1 cellular context compared by ENCODE assay signal in genomic region chr10:29083096-29083495, GRCh38.
TF ChIP-seq lines count a peak whose summit lies in the region.

No MANE protein-coding gene starts in this region.

TF ChIP-seq in SK-N-SH treated with all-trans-retinoic acid at 6 μM for 48 hours, 23 proteins besides CTCF, POLR2A, EP300 and RAD21 (continued from another document):
- TF ChIP-seq, protein P1, sequence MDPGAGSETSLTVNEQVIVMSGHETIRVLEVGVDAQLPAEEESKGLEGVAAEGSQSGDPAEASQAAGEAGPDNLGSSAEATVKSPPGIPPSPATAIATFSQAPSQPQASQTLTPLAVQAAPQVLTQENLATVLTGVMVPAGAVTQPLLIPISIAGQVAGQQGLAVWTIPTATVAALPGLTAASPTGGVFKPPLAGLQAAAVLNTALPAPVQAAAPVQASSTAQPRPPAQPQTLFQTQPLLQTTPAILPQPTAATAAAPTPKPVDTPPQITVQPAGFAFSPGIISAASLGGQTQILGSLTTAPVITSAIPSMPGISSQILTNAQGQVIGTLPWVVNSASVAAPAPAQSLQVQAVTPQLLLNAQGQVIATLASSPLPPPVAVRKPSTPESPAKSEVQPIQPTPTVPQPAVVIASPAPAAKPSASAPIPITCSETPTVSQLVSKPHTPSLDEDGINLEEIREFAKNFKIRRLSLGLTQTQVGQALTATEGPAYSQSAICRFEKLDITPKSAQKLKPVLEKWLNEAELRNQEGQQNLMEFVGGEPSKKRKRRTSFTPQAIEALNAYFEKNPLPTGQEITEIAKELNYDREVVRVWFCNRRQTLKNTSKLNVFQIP (CRISPR knock-in tag; IDR thresholded peaks at IDR 0.05; ENCODE audit: borderline replicate concordance, low read depth) = no peak
- TF ChIP-seq ZNF70 (CRISPR knock-in tag; IDR thresholded peaks at IDR 0.05) (no peak), CSDC2 (CRISPR knock-in tag; IDR thresholded peaks at IDR 0.05) (no peak), SNAI2 (CRISPR knock-in tag; IDR thresholded peaks at IDR 0.05) (no peak), ARNTL (CRISPR knock-in tag; IDR thresholded peaks at IDR 0.05; ENCODE audit: borderline replicate concordance, low read depth) (no peak), BACH2 (CRISPR knock-in tag; IDR thresholded peaks at IDR 0.05; ENCODE audit: borderline replicate concordance) (no peak), OSR1 (CRISPR knock-in tag; IDR thresholded peaks at IDR 0.05) (no peak), ESRRG (CRISPR knock-in tag; IDR thresholded peaks at IDR 0.05) (no peak), ZFP3 (CRISPR knock-in tag; IDR thresholded peaks at IDR 0.05) (no peak)
- TF ChIP-seq, protein P2, sequence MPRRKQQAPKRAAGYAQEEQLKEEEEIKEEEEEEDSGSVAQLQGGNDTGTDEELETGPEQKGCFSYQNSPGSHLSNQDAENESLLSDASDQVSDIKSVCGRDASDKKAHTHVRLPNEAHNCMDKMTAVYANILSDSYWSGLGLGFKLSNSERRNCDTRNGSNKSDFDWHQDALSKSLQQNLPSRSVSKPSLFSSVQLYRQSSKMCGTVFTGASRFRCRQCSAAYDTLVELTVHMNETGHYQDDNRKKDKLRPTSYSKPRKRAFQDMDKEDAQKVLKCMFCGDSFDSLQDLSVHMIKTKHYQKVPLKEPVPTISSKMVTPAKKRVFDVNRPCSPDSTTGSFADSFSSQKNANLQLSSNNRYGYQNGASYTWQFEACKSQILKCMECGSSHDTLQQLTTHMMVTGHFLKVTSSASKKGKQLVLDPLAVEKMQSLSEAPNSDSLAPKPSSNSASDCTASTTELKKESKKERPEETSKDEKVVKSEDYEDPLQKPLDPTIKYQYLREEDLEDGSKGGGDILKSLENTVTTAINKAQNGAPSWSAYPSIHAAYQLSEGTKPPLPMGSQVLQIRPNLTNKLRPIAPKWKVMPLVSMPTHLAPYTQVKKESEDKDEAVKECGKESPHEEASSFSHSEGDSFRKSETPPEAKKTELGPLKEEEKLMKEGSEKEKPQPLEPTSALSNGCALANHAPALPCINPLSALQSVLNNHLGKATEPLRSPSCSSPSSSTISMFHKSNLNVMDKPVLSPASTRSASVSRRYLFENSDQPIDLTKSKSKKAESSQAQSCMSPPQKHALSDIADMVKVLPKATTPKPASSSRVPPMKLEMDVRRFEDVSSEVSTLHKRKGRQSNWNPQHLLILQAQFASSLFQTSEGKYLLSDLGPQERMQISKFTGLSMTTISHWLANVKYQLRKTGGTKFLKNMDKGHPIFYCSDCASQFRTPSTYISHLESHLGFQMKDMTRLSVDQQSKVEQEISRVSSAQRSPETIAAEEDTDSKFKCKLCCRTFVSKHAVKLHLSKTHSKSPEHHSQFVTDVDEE (CRISPR knock-in tag; IDR thresholded peaks at IDR 0.05) = no peak
